7 cellular contexts compared by ENCODE assay signal in the genomic region with DNA sequence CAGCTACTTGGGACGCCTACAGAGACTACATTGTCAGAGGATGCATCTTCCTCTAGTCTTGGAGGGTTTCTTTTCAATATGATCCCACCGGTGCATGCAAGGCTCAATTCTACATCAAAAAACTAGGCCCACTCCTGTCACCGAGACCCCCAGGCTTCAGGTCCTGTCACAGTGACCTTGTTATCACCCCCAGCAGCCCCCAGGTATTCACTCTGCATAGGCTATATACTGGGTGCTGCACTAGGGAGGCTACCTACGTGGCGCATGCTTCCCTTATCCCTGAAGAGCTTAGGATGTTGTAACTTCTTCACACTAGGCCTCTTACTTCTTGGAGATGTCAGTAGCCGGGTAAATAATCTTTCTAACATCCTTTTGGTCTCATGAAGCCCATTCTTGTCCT. TPM values are rescaled to one million over a fixed set of nuclear protein-coding genes. Genes with fewer than 3 reads are reported as not detected.
DNase-seq lines count a peak whose midpoint lies in the region; ATAC-seq, FAIRE-seq and TF ChIP-seq lines count a peak whose summit lies in the region.
"Not testable (repeated sequence)": the region's sequence is repeated elsewhere in the genome, so short reads cannot be mapped to it uniquely, and the experiment has no call there.

No MANE protein-coding gene starts in this region.

- not testable (repeated sequence) for DNase-seq in Caco-2; WTC11 (ENCODE audit: low spot score); activated T-cell treated with anti-CD3 and anti-CD28 coated beads, Interleukin-2, amount 50 U/mL, for 4 hours; astrocyte (ENCODE audit: low read depth); right lobe of liver; stimulated activated naive B cell treated with anti-CD40 and anti-IgM and Interleukin-4, amounts not matched to agents 10 μg/mL and 1 μg/mL and 100 μg/mL, for 72 hours

- peaks cover 11% of the 10 kb centered on the region for H3K36me3 Mint-ChIP-seq in Caco-2 (ENCODE audit: insufficient read depth, unreplicated experiment)
- not testable (repeated sequence) for H3K36me3 Mint-ChIP-seq in WTC11; activated T-cell treated with anti-CD3 and anti-CD28 coated beads, Interleukin-2, amount 50 U/mL, for 4 hours (ENCODE audit: insufficient read depth); astrocyte (ENCODE audit: low read depth, unreplicated experiment); nephron (ENCODE audit: low read depth); stimulated activated naive B cell treated with anti-CD40 and anti-IgM and Interleukin-4, amounts not matched to agents 10 μg/mL and 1 μg/mL and 100 μg/mL, for 72 hours

- CTCF ChIA-PET in Caco-2 (lab: Charles Lee); WTC11 (lab: Charles Lee): not testable (repeated sequence)

- not testable (repeated sequence) for TF ChIP-seq POLR2A in right lobe of liver (IDR thresholded peaks at IDR 0.05)

- H3K36me3 ChIP-seq in Caco-2 (ENCODE audit: control insufficient read depth, insufficient read depth, low read length); astrocyte (ENCODE audit: insufficient read depth, low read length); right lobe of liver: not testable (repeated sequence)

- BruUV-seq in Caco-2 (replicated peaks; lab: Mats Ljungman, UMichigan), result not testable (repeated sequence)

- FAIRE-seq in astrocyte (lab: Jason Lieb, UNC), result not testable (repeated sequence)

- H3K27me3 ChIP-seq in Caco-2 (replicated peaks; ENCODE audit: control insufficient read depth, insufficient read depth, low read length); astrocyte (ENCODE audit: insufficient read depth, low read length); right lobe of liver: not testable (repeated sequence)

- not testable (repeated sequence) for H3K9me3 ChIP-seq in Caco-2; astrocyte (ENCODE audit: insufficient read depth, low read depth, low read length); right lobe of liver

- not testable (repeated sequence) for H3K27me3 Mint-ChIP-seq in Caco-2 (ENCODE audit: insufficient read depth, unreplicated experiment); WTC11 (ENCODE audit: low read depth); activated T-cell treated with anti-CD3 and anti-CD28 coated beads, Interleukin-2, amount 50 U/mL, for 4 hours (ENCODE audit: low read depth); astrocyte (ENCODE audit: low read depth, unreplicated experiment); nephron (ENCODE audit: low read depth); stimulated activated naive B cell treated with anti-CD40 and anti-IgM and Interleukin-4, amounts not matched to agents 10 μg/mL and 1 μg/mL and 100 μg/mL, for 72 hours

- H3K27ac ChIP-seq in astrocyte (ENCODE audit: low read depth, low read length), result not testable (repeated sequence)
- peak overlapping the region in 2 of 3 donors; percentile 33 to 76 for H3K27ac ChIP-seq in right lobe of liver

- POLR2A ChIA-PET in Caco-2 (lab: Charles Lee); WTC11 (lab: Charles Lee): not testable (repeated sequence)

- H3K9me3 Mint-ChIP-seq in Caco-2 (ENCODE audit: unreplicated experiment); WTC11; activated T-cell treated with anti-CD3 and anti-CD28 coated beads, Interleukin-2, amount 50 U/mL, for 4 hours; astrocyte (ENCODE audit: unreplicated experiment); nephron; stimulated activated naive B cell treated with anti-CD40 and anti-IgM and Interleukin-4, amounts not matched to agents 10 μg/mL and 1 μg/mL and 100 μg/mL, for 72 hours: not testable (repeated sequence)

- H3K4me3 ChIP-seq in Caco-2 (ENCODE audit: low read depth, low read length); astrocyte (ENCODE audit: insufficient read depth, low read depth, low read length); right lobe of liver: not testable (repeated sequence)

- peaks cover 30% of the 10 kb centered on the region for H3K4me1 Mint-ChIP-seq in Caco-2 (ENCODE audit: low read depth, unreplicated experiment)
- not testable (repeated sequence) for H3K4me1 Mint-ChIP-seq in WTC11; activated T-cell treated with anti-CD3 and anti-CD28 coated beads, Interleukin-2, amount 50 U/mL, for 4 hours (ENCODE audit: low read depth); astrocyte (ENCODE audit: low read depth, unreplicated experiment); nephron
- H3K4me1 Mint-ChIP-seq in stimulated activated naive B cell treated with anti-CD40 and anti-IgM and Interleukin-4, amounts not matched to agents 10 μg/mL and 1 μg/mL and 100 μg/mL, for 72 hours, result peaks cover 13 to 34% of the 10 kb centered on the region in 2 donors

- not testable (repeated sequence) for H3K79me2 ChIP-seq in astrocyte (ENCODE audit: insufficient read depth, low read length)

- H2AFZ ChIP-seq in astrocyte (ENCODE audit: low read depth, low read length), result not testable (repeated sequence)

- intact Hi-C loops in Caco-2 (cut with micrococcal nuclease; ENCODE audit: unreplicated experiment); right lobe of liver (cut with DNase I): not testable (repeated sequence)

- H3K4me3 Mint-ChIP-seq in Caco-2 (ENCODE audit: unreplicated experiment) (peak overlapping the region; percentile 49), WTC11 (peak overlapping the region; percentile 37), astrocyte (ENCODE audit: unreplicated experiment) (peak overlapping the region; percentile 50), nephron (peak overlapping the region; percentile 65 to 79 (median 70))
- H3K4me3 Mint-ChIP-seq in activated T-cell treated with anti-CD3 and anti-CD28 coated beads, Interleukin-2, amount 50 U/mL, for 4 hours, result peak overlapping the region; percentile 21
- H3K4me3 Mint-ChIP-seq in stimulated activated naive B cell treated with anti-CD40 and anti-IgM and Interleukin-4, amounts not matched to agents 10 μg/mL and 1 μg/mL and 100 μg/mL, for 72 hours, result not testable (repeated sequence)

- H3K27ac Mint-ChIP-seq in Caco-2 (ENCODE audit: unreplicated experiment) (peak overlapping the region; percentile 23), nephron (peak overlapping the region; percentile 33 to 68 (median 63))
- H3K27ac Mint-ChIP-seq in WTC11; astrocyte (ENCODE audit: unreplicated experiment): not testable (repeated sequence)
- peak overlapping the region; percentile 25 for H3K27ac Mint-ChIP-seq in stimulated activated naive B cell treated with anti-CD40 and anti-IgM and Interleukin-4, amounts not matched to agents 10 μg/mL and 1 μg/mL and 100 μg/mL, for 72 hours

- not testable (repeated sequence) for TF ChIP-seq CTCF in Caco-2 (IDR thresholded peaks at IDR 0.05; ENCODE audit: insufficient read depth in 1 of 2, low read depth in 1 of 2, low read length in 1 of 2, severe bottlenecking in 1 of 2, unreplicated experiment in 1 of 2); WTC11 (IDR thresholded peaks at IDR 0.05); astrocyte (IDR thresholded peaks at IDR 0.05; ENCODE audit: insufficient read depth, low read depth, low read length); right lobe of liver (IDR thresholded peaks at IDR 0.05); nephron (IDR thresholded peaks at IDR 0.05; ENCODE audit: unreplicated experiment in 3 of 3)

- H4K20me1 ChIP-seq in astrocyte (ENCODE audit: insufficient read depth, low read length), result not testable (repeated sequence)

- not testable (repeated sequence) for H3K4me1 ChIP-seq in Caco-2; astrocyte (ENCODE audit: insufficient read depth, low read length)
- peaks cover 0 to 14% (median 0%) of the 10 kb centered on the region in 4 donors for H3K4me1 ChIP-seq in right lobe of liver

- not testable (repeated sequence) for ATAC-seq in WTC11; activated T-cell treated with anti-CD3 and anti-CD28 coated beads, Interleukin-2, amount 50 U/mL, for 4 hours; right lobe of liver; stimulated activated naive B cell treated with anti-CD40 and anti-IgM and Interleukin-4, amounts not matched to agents 10 μg/mL and 1 μg/mL and 100 μg/mL, for 72 hours (replicated peaks)

- not testable (repeated sequence) for H3K9ac ChIP-seq in astrocyte (ENCODE audit: low read length)

- not testable (repeated sequence) for H3K4me2 ChIP-seq in astrocyte (ENCODE audit: low read length)

- 100% methylated on average over 1 of the region's 6 CpGs for WGBS in right lobe of liver (ENCODE audit: insufficient coverage, low coverage, low lambda C conversion rate, missing lambda C conversion rate)

RNA-seq across cellular contexts. Expression of a gene that starts 31.1 kb away (rescaled TPM):
- total RNA-seq in Caco-2 (2022) (20.7 and 26.1 TPM in 2 replicates), WTC11 (2021) (8.4 to 14.2 TPM (median 12.9 TPM) in 3 replicates), astrocyte (6.5 and 7.0 TPM in 2 replicates), right lobe of liver (10 to 100 TPM in 2 of 6 experiments, 1 to 10 TPM in 4; 6.1 to 13.3 (median 8.7) TPM)
- total RNA-seq in activated T-cell treated with anti-CD3 and anti-CD28 coated beads, Interleukin-2, amount 50 U/mL, for 4 hours, result 1 to 10 TPM; 3.2 to 6.5 (median 3.7) TPM
